Comparison of ENCODE assay signal across 8 cellular contexts in the genomic region with DNA sequence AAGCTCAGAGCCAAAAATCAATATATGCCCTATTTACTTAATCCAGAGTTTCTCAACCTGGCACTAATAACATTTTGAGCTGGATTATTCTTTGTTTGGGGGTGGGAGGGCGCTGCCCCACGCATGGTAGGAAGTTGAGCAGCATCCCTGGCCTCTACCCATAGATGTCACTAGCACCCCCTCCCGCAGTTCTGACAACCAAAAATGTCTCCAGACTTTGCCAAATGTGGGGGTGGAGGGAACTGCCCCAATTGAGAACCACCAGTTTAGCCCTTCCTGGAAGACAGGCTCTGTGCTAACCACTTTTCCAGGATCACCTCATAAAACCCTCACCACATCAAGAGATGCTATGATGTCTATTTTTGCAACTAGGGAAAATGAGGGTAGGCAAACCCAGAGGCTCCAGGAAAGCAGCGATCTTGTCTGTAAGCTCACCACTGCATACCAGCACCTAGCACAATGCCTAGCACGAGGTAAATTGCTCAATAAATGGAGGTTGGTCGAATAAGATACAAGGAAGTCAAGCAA. TPM values are rescaled to one million over a fixed set of nuclear protein-coding genes. Genes with fewer than 3 reads are reported as not detected.
DNase-seq lines count a peak whose midpoint lies in the region; ATAC-seq and TF ChIP-seq lines count a peak whose summit lies in the region.

No MANE protein-coding gene starts in this region.

- intact Hi-C loops in CD4-positive, alpha-beta memory T cell (cut with micrococcal nuclease): loop anchor here (10.0 kb wide), 1 partner anchor 201 kb away; a partner anchor contains a TSS

- TF ChIP-seq CTCF in HL-60 (IDR thresholded peaks at IDR 0.05; ENCODE audit: insufficient read depth, low read length): peak; percentile 41
- TF ChIP-seq CTCF in tibial nerve (IDR thresholded peaks at IDR 0.05): no peak

- TF ChIP-seq POLR2A in tibial nerve (IDR thresholded peaks at IDR 0.05): no peak

- H3K36me3 ChIP-seq in CD4-positive, alpha-beta memory T cell (ENCODE audit: insufficient read depth, low read length): peaks cover 32% of the 10 kb centered on the region
- peaks cover 0 to 34% (median 0%) of the 10 kb centered on the region in 3 donors for H3K36me3 ChIP-seq in tibial nerve

- H3K27ac ChIP-seq in CD4-positive, alpha-beta memory T cell (ENCODE audit: low read depth, low read length): peak overlapping the region; percentile 95
- H3K27ac ChIP-seq in HL-60 (replicated peaks) (peak overlapping the region; percentile 93), tibial nerve (peak overlapping the region; percentile 74 to 98 (median 94))

- peak overlapping the region; percentile 83 to 97 (median 92) for H3K4me3 Mint-ChIP-seq in CD4-positive, alpha-beta memory T cell
- peak overlapping the region; percentile 93 for H3K4me3 Mint-ChIP-seq in T-helper 1 cell treated with Interleukin-12 subunit alpha and Interleukin-12 subunit beta and Interleukin-4 antibody, amounts not matched to agents 30 μg/mL and 1 μg/mL, for 36 hours

- peaks cover 0 to 6% (median 0%) of the 10 kb centered on the region in 8 donors for H3K9me3 Mint-ChIP-seq in CD4-positive, alpha-beta memory T cell
- no peaks in the 10 kb centered on the region for H3K9me3 Mint-ChIP-seq in T-helper 1 cell treated with Interleukin-12 subunit alpha and Interleukin-12 subunit beta and Interleukin-4 antibody, amounts not matched to agents 30 μg/mL and 1 μg/mL, for 36 hours

- peaks cover 28 to 57% (median 42%) of the 10 kb centered on the region in 4 donors for H3K4me1 Mint-ChIP-seq in CD4-positive, alpha-beta memory T cell
- peaks cover 31% of the 10 kb centered on the region for H3K4me1 Mint-ChIP-seq in T-helper 1 cell treated with Interleukin-12 subunit alpha and Interleukin-12 subunit beta and Interleukin-4 antibody, amounts not matched to agents 30 μg/mL and 1 μg/mL, for 36 hours (ENCODE audit: low read depth)

- DNase-seq in CD4-positive, alpha-beta memory T cell: peak in 4 of 5 donors; percentile 28 to 70 (median 41)
- DNase-seq in HL-60 (ENCODE audit: low read depth in 1 of 2, low spot score in 1 of 2): peak in 1 of 2 experiments; percentile 78
- peak; percentile 44 for DNase-seq in dermis blood vessel endothelial cell
- DNase-seq in myocyte (ENCODE audit: low read depth): peak; percentile 69
- DNase-seq in tibial nerve (ENCODE audit: low spot score in 2 of 2): no peak

- ATAC-seq in GM21737 (IDR thresholded peaks at IDR 0.05; ENCODE audit: unreplicated experiment) (no peak), HG02642 (IDR thresholded peaks at IDR 0.05; ENCODE audit: poor library complexity, unreplicated experiment) (no peak)

- H3K27ac Mint-ChIP-seq in CD4-positive, alpha-beta memory T cell: peak overlapping the region; percentile 91 to 99 (median 95)
- peak overlapping the region; percentile 90 for H3K27ac Mint-ChIP-seq in T-helper 1 cell treated with Interleukin-12 subunit alpha and Interleukin-12 subunit beta and Interleukin-4 antibody, amounts not matched to agents 30 μg/mL and 1 μg/mL, for 36 hours

- POLR2A ChIA-PET in CD4-positive, alpha-beta memory T cell (lab: Charles Lee; ENCODE audit: partially characterized antibody): interaction anchor here (0.9 to 7.7 kb wide), 13 partner anchors 11 to 419 kb away, joined by 3 to 135 read pairs (median 4); a partner anchor contains a TSS

- CTCF ChIA-PET in CD4-positive, alpha-beta memory T cell (lab: Charles Lee; ENCODE audit: partially characterized antibody): interaction anchor here (1.2 to 3.6 kb wide), 9 partner anchors 11 to 114 kb away, joined by 3 to 22 read pairs (median 7); a partner anchor contains a TSS

- WGBS in tibial nerve, 2 donors: 2 to 3% methylated on average over 6 of the region's 6 CpGs

- peak overlapping the region; percentile 78 to 91 for H3K4me3 ChIP-seq in CD4-positive, alpha-beta memory T cell (ENCODE audit: low read length in 2 of 2)
- peak overlapping the region; percentile 87 for H3K4me3 ChIP-seq in HL-60 (replicated peaks; ENCODE audit: insufficient read depth, low read length)
- peak overlapping the region; percentile 47 to 100 (median 88) for H3K4me3 ChIP-seq in tibial nerve

- TF ChIP-seq EP300 in tibial nerve (IDR thresholded peaks at IDR 0.05): no peak

- H3K4me1 ChIP-seq in CD4-positive, alpha-beta memory T cell (ENCODE audit: insufficient read depth, low read length): peaks cover 45% of the 10 kb centered on the region
- peaks cover 0 to 62% (median 34%) of the 10 kb centered on the region in 4 donors for H3K4me1 ChIP-seq in tibial nerve

- H3K36me3 Mint-ChIP-seq in CD4-positive, alpha-beta memory T cell: peaks cover 15 to 45% of the 10 kb centered on the region in 2 donors
- H3K36me3 Mint-ChIP-seq in T-helper 1 cell treated with Interleukin-12 subunit alpha and Interleukin-12 subunit beta and Interleukin-4 antibody, amounts not matched to agents 30 μg/mL and 1 μg/mL, for 36 hours (ENCODE audit: low read depth): peaks cover 26% of the 10 kb centered on the region

- no peaks in the 10 kb centered on the region for H3K9me3 ChIP-seq in CD4-positive, alpha-beta memory T cell (ENCODE audit: control insufficient read depth in 1 of 2, low read length in 2 of 2)
- no peaks in the 10 kb centered on the region for H3K9me3 ChIP-seq in tibial nerve

- H3K27me3 ChIP-seq in CD4-positive, alpha-beta memory T cell (ENCODE audit: insufficient read depth, low read length): no peaks in the 10 kb centered on the region
- H3K27me3 ChIP-seq in HL-60 (ENCODE audit: insufficient read depth, poor library complexity, severe bottlenecking) (no peaks in the 10 kb centered on the region), tibial nerve (no peaks in the 10 kb centered on the region)

- peaks cover 0 to 2% of the 10 kb centered on the region in 2 donors for H3K27me3 Mint-ChIP-seq in CD4-positive, alpha-beta memory T cell
- H3K27me3 Mint-ChIP-seq in T-helper 1 cell treated with Interleukin-12 subunit alpha and Interleukin-12 subunit beta and Interleukin-4 antibody, amounts not matched to agents 30 μg/mL and 1 μg/mL, for 36 hours (ENCODE audit: low read depth): no peaks in the 10 kb centered on the region

RNA-seq across cellular contexts. Expression of a gene that starts 1.1 kb away (rescaled TPM):
- 100 to 1,000 TPM; 199 to 209 TPM for total RNA-seq in CD4-positive, alpha-beta memory T cell
- polyA plus RNA-seq in CD4-positive, alpha-beta memory T cell: 100 to 1,000 TPM; 175 to 243 TPM
- total RNA-seq in dermis blood vessel endothelial cell: 106 and 139 TPM in 2 replicates
- total RNA-seq in myocyte: 200 and 262 TPM in 2 replicates
- polyA plus RNA-seq in myocyte (2012): 205 TPM
- 100 to 1,000 TPM; 328 to 649 (median 501) TPM for total RNA-seq in tibial nerve

RNA-seq across cellular contexts. Expression of a gene that starts 3.9 kb away (rescaled TPM):
- total RNA-seq in CD4-positive, alpha-beta memory T cell: 10 to 100 TPM; 30.8 to 34.5 TPM
- polyA plus RNA-seq in CD4-positive, alpha-beta memory T cell: 100 to 1,000 TPM in 1 of 2 donors, 10 to 100 TPM in 1; 60.6 to 114 TPM
- total RNA-seq in dermis blood vessel endothelial cell: 66.9 and 78.6 TPM in 2 replicates
- 73.1 and 96.8 TPM in 2 replicates for total RNA-seq in myocyte
- 152 TPM for polyA plus RNA-seq in myocyte (2012)
- 10 to 100 TPM; 22.6 to 40.4 (median 36.3) TPM for total RNA-seq in tibial nerve

RNA-seq across cellular contexts. Expression of a gene that starts 9.7 kb away (rescaled TPM):
- 10 to 100 TPM; 66.0 to 67.2 TPM for total RNA-seq in CD4-positive, alpha-beta memory T cell
- polyA plus RNA-seq in CD4-positive, alpha-beta memory T cell: 1 to 10 TPM in 1 of 2 donors, under 1 TPM in 1; 0.60 to 1.8 TPM
- total RNA-seq in dermis blood vessel endothelial cell (25.7 and 31.4 TPM in 2 replicates), myocyte (45.6 and 51.3 TPM in 2 replicates), tibial nerve (100 to 1,000 TPM in 1 of 4 donors, 10 to 100 TPM in 3; 56.1 to 120 (median 77.6) TPM)
- 66.3 TPM for polyA plus RNA-seq in myocyte (2012)

RNA-seq across cellular contexts. Expression of a gene that starts 18.2 kb away (rescaled TPM):
- total RNA-seq in CD4-positive, alpha-beta memory T cell: not detected
- not detected for polyA plus RNA-seq in CD4-positive, alpha-beta memory T cell
- not detected in 2 replicates for total RNA-seq in dermis blood vessel endothelial cell
- total RNA-seq in myocyte: 0.05 and 0.24 TPM in 2 replicates
- polyA plus RNA-seq in myocyte (2012): 0.33 TPM
- total RNA-seq in tibial nerve: under 1 TPM in 1 of 4 donors, not detected in 3; 0.21 TPM

RNA-seq across cellular contexts. Expression of a gene that starts 37.0 kb away (rescaled TPM):
- total RNA-seq in CD4-positive, alpha-beta memory T cell: 1 to 10 TPM; 4.5 to 4.9 TPM
- 1 to 10 TPM; 4.9 to 8.1 TPM for polyA plus RNA-seq in CD4-positive, alpha-beta memory T cell
- total RNA-seq in dermis blood vessel endothelial cell (5.8 and 8.0 TPM in 2 replicates), myocyte (11.9 and 12.2 TPM in 2 replicates), tibial nerve (1 to 10 TPM; 1.2 to 7.5 (median 5.7) TPM)
- 11.6 TPM for polyA plus RNA-seq in myocyte (2012)

Comparison
In these comparisons a context has a peak if more than half of its experiments do, and no peak if none do; other contexts are left out.
1. DNase-seq: peak in CD4-positive, alpha-beta memory T cell (4 of 5), dermis blood vessel endothelial cell (single experiment) and myocyte (single experiment); none in tibial nerve (0 of 2).
2. Peak in every context shown above with its lines, with median percentiles within 50 percentile points of each other: H3K27ac ChIP-seq and H3K4me3 ChIP-seq.